ENCODE assay signal across 8 cellular contexts in the genomic region with DNA sequence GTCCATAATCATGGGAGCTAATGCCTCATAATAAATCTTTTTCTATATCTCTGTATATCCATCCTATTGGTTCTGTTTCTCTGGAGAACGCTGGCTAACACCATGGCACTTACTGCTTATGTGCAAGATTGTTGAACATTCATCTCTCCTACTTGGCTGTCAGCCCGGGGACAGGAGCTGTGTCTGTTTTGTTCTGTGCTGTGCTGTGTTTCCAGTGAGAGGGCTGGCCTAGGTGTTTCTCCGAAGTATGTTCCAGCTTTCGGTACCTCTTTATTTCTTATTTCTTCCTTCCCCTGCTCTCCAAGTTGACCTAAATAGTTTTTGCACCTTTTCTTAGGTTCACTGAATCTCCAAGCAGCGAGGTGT. TPM values are rescaled to one million over a fixed set of nuclear protein-coding genes. Genes with fewer than 3 reads are reported as not detected.
DNase-seq lines count a peak whose midpoint lies in the region; ATAC-seq and TF ChIP-seq lines count a peak whose summit lies in the region.

No MANE protein-coding gene starts in this region.

- CTCF ChIA-PET in activated B cell treated with CpG ODN at 0.5 μM for 24 hours (lab: Charles Lee) = interaction anchor here (0.9 to 4.8 kb wide), 17 partner anchors 10 to 89 kb away, joined by 3 to 43 read pairs (median 4); a partner anchor contains a TSS

- no peaks in the 10 kb centered on the region for H3K27me3 ChIP-seq in gastroesophageal sphincter

- no peak for TF ChIP-seq POLR2A in gastroesophageal sphincter (IDR thresholded peaks at IDR 0.05)

- peak overlapping the region; percentile 25 to 45 for H3K4me3 ChIP-seq in gastroesophageal sphincter

- TF ChIP-seq CTCF in activated B cell treated with CpG ODN at 0.5 μM for 24 hours (IDR thresholded peaks at IDR 0.05) = no peak
- TF ChIP-seq CTCF in gastroesophageal sphincter (IDR thresholded peaks at IDR 0.05) = no peak

- intact Hi-C loops in activated B cell treated with CpG ODN at 0.5 μM for 24 hours (cut with micrococcal nuclease) = loop anchor here (2.0 kb wide), 1 partner anchor 86 kb away; no protein-coding TSS in a partner anchor

- no peaks in the 10 kb centered on the region for H3K36me3 ChIP-seq in gastroesophageal sphincter

- TF ChIP-seq EP300 in gastroesophageal sphincter (IDR thresholded peaks at IDR 0.05) = no peak

- POLR2A ChIA-PET in activated B cell treated with CpG ODN at 0.5 μM for 24 hours (lab: Charles Lee) = interaction anchor here (0.5 to 5.0 kb wide), 15 partner anchors 9 to 815 kb away, joined by 3 to 94 read pairs (median 6); a partner anchor contains a TSS

- no peak for ATAC-seq in activated T-cell treated with anti-CD3 and anti-CD28 coated beads, Interleukin-2, amount 50 U/mL, for 4 hours
- ATAC-seq in activated B cell treated with CpG ODN at 0.5 μM for 24 hours (ENCODE audit: low read depth) (peak; percentile 4), gastroesophageal sphincter (peak; percentile 46), HG03135 (IDR thresholded peaks at IDR 0.05; ENCODE audit: unreplicated experiment) (no peak)

- H3K4me3 Mint-ChIP-seq in activated T-cell treated with anti-CD3 and anti-CD28 coated beads, Interleukin-2, amount 50 U/mL, for 4 hours = peak overlapping the region; percentile 67
- H3K4me3 Mint-ChIP-seq in activated B cell treated with CpG ODN at 0.5 μM for 24 hours = peak overlapping the region; percentile 77

- 0% methylated on average over 3 to 5 of the region's 5 CpGs for WGBS in gastroesophageal sphincter (ENCODE audit: low coverage in 1 of 2), 2 donors

- no peaks in the 10 kb centered on the region for H3K9me3 ChIP-seq in gastroesophageal sphincter

- no peaks in the 10 kb centered on the region for H3K9me3 Mint-ChIP-seq in activated T-cell treated with anti-CD3 and anti-CD28 coated beads, Interleukin-2, amount 50 U/mL, for 4 hours
- no peaks in the 10 kb centered on the region for H3K9me3 Mint-ChIP-seq in activated B cell treated with CpG ODN at 0.5 μM for 24 hours

- H3K27ac ChIP-seq in gastroesophageal sphincter = peak overlapping the region; percentile 91 to 98 (median 94)

- H3K27me3 Mint-ChIP-seq in activated T-cell treated with anti-CD3 and anti-CD28 coated beads, Interleukin-2, amount 50 U/mL, for 4 hours (ENCODE audit: low read depth) = no peaks in the 10 kb centered on the region
- H3K27me3 Mint-ChIP-seq in activated B cell treated with CpG ODN at 0.5 μM for 24 hours = no peaks in the 10 kb centered on the region

- DNase-seq in activated T-cell treated with anti-CD3 and anti-CD28 coated beads, Interleukin-2, amount 50 U/mL, for 4 hours = no peak
- no peak for DNase-seq in activated T-cell treated with anti-CD3 and anti-CD28 coated beads, Interleukin-2, amount 50 U/mL, for 1 hour
- no peak for DNase-seq in activated B cell treated with CpG ODN at 0.5 μM for 24 hours
- peak; percentile 44 for DNase-seq in occipital lobe (lab: John Stamatoyannopoulos, UW)
- DNase-seq in activated CD4-positive, CD25-positive, alpha-beta regulatory T cell (lab: John Stamatoyannopoulos, UW) = no peak
- DNase-seq in iPS-NIHi11 (ENCODE audit: low spot score) = no peak

- peak overlapping the region; percentile 88 for H3K27ac Mint-ChIP-seq in activated B cell treated with CpG ODN at 0.5 μM for 24 hours

- H3K4me1 Mint-ChIP-seq in activated T-cell treated with anti-CD3 and anti-CD28 coated beads, Interleukin-2, amount 50 U/mL, for 4 hours (ENCODE audit: low read depth) = peaks cover 36% of the 10 kb centered on the region
- H3K4me1 Mint-ChIP-seq in activated B cell treated with CpG ODN at 0.5 μM for 24 hours = peaks cover 44% of the 10 kb centered on the region

- H3K4me1 ChIP-seq in gastroesophageal sphincter = peaks cover 0 to 64% (median 22%) of the 10 kb centered on the region in 3 donors

- H3K36me3 Mint-ChIP-seq in activated T-cell treated with anti-CD3 and anti-CD28 coated beads, Interleukin-2, amount 50 U/mL, for 4 hours (ENCODE audit: insufficient read depth) = no peaks in the 10 kb centered on the region
- H3K36me3 Mint-ChIP-seq in activated B cell treated with CpG ODN at 0.5 μM for 24 hours (ENCODE audit: low read depth) = no peaks in the 10 kb centered on the region

RNA-seq across cellular contexts. Expression of a gene that starts 18.8 kb away (rescaled TPM):
- total RNA-seq in activated T-cell treated with anti-CD3 and anti-CD28 coated beads, Interleukin-2, amount 50 U/mL, for 4 hours = 10 to 100 TPM; 26.0 to 34.5 (median 31.3) TPM
- total RNA-seq in activated B cell treated with CpG ODN at 0.5 μM for 24 hours (18.8 and 24.2 TPM in 2 replicates), gastroesophageal sphincter (10 to 100 TPM; 29.9 to 67.2 (median 35.2) TPM), occipital lobe (5.8 TPM)

RNA-seq across cellular contexts. Expression of a gene that starts 25.7 kb away (rescaled TPM):
- total RNA-seq in activated T-cell treated with anti-CD3 and anti-CD28 coated beads, Interleukin-2, amount 50 U/mL, for 4 hours = 10 to 100 TPM; 13.5 to 16.5 (median 15.3) TPM
- total RNA-seq in activated B cell treated with CpG ODN at 0.5 μM for 24 hours (47.6 and 52.8 TPM in 2 replicates), gastroesophageal sphincter (10 to 100 TPM; 11.8 to 18.0 (median 16.1) TPM), occipital lobe (1.6 TPM)

RNA-seq across cellular contexts. Expression of a gene that starts 37.4 kb away (rescaled TPM):
- total RNA-seq in activated T-cell treated with anti-CD3 and anti-CD28 coated beads, Interleukin-2, amount 50 U/mL, for 4 hours = 10 to 100 TPM; 59.6 to 69.7 (median 62.0) TPM
- total RNA-seq in activated B cell treated with CpG ODN at 0.5 μM for 24 hours (25.6 and 32.5 TPM in 2 replicates), gastroesophageal sphincter (10 to 100 TPM; 36.7 to 60.2 (median 52.6) TPM), occipital lobe (19.5 TPM)

RNA-seq across cellular contexts. Expression of a gene that starts 47.1 kb away (rescaled TPM):
- not detected for total RNA-seq in activated T-cell treated with anti-CD3 and anti-CD28 coated beads, Interleukin-2, amount 50 U/mL, for 4 hours
- 0.24 TPM in 1 of 2 replicates, not detected in the other for total RNA-seq in activated B cell treated with CpG ODN at 0.5 μM for 24 hours
- total RNA-seq in gastroesophageal sphincter = 10 to 100 TPM in 1 of 4 donors, 1 to 10 TPM in 3; 4.0 to 12.8 (median 4.6) TPM
- not detected for total RNA-seq in occipital lobe

Comparison
In these comparisons a context has a peak if more than half of its experiments do, and no peak if none do; other contexts are left out.
1. ATAC-seq: peak in activated B cell treated with CpG ODN at 0.5 μM for 24 hours (single experiment) and gastroesophageal sphincter (single experiment); none in activated T-cell treated with anti-CD3 and anti-CD28 coated beads, Interleukin-2, amount 50 U/mL, for 4 hours (0 of 2) and HG03135 (single experiment).